Comparison of ENCODE assay signal across 12 cellular contexts in genomic region chrX:2894885-2895292, GRCh38. TPM values are rescaled to one million over a fixed set of nuclear protein-coding genes. Genes with fewer than 3 reads are reported as not detected.
A peak's percentile ranks its signal among the peaks of the same experiment; 100 is the strongest.
DNase-seq lines count a peak whose midpoint lies in the region; ATAC-seq and TF ChIP-seq lines count a peak whose summit lies in the region.
"Had no signal": no experiment of that assay in that cellular context is flagged by ENCODE, and none has a peak within 500 bp of the region (broad histone marks: within the 10 kb centered on the region; RNA-seq: fewer than 3 reads in every experiment).

No MANE protein-coding gene starts in this region.

- no peak overlapping the region for H3K9ac ChIP-seq in PC-3 (ENCODE audit: low read length)

- H3K9me3 Mint-ChIP-seq in type B pancreatic cell = peaks cover 6% of the 10 kb centered on the region
- H3K9me3 Mint-ChIP-seq: activated naive CD8-positive, alpha-beta T cell treated with anti-CD3 and anti-CD28 coated beads, Interleukin-2, amount 10 ng/mL, durations not matched to agents 7 days and 5 days had no signal

- H3K27ac Mint-ChIP-seq in type B pancreatic cell = peak overlapping the region; percentile 91
- H3K27ac Mint-ChIP-seq: activated naive CD8-positive, alpha-beta T cell treated with anti-CD3 and anti-CD28 coated beads, Interleukin-2, amount 10 ng/mL, durations not matched to agents 7 days and 5 days had no signal

- TF ChIP-seq CTCF in PC-3 (conservative IDR thresholded peaks at IDR 0.05; ENCODE audit: low read depth, low read length) (no peak), fibroblast of the aortic adventitia (IDR thresholded peaks at IDR 0.05; ENCODE audit: insufficient read depth, low read length) (no peak), type B pancreatic cell (conservative IDR thresholded peaks at IDR 0.05) (no peak)

- no peaks in the 10 kb centered on the region for H3K9me2 ChIP-seq in PC-3 (replicated peaks; ENCODE audit: low read length)

- DNase-seq in DMS79 treated with DMSO at 0.1 percent for 48 hours (lab: John Stamatoyannopoulos, UW) (peak; percentile 26), DMS79 (lab: John Stamatoyannopoulos, UW) (no peak), PC-3 (peak; percentile 7), fibroblast of the aortic adventitia (ENCODE audit: low read depth) (peak; percentile 63), type B pancreatic cell (ENCODE audit: extremely low spot score, unreplicated experiment) (no peak), GM03348 (ENCODE audit: low spot score) (no peak), NCI-H2107 treated with DMSO at 0.1 percent for 48 hours (lab: John Stamatoyannopoulos, UW; ENCODE audit: unreplicated experiment) (no peak), NCI-H69 (lab: John Stamatoyannopoulos, UW) (no peak)
- DNase-seq: activated naive CD8-positive, alpha-beta T cell treated with anti-CD3 and anti-CD28 coated beads, Interleukin-2, amount 10 ng/mL, durations not matched to agents 7 days and 5 days; mesendoderm; NCI-H446 treated with DMSO at 0.1 percent for 48 hours had no signal

- POLR2A ChIA-PET in PC-3 (lab: Charles Lee; ENCODE audit: unreplicated experiment) = no interaction called here

- peaks cover 11% of the 10 kb centered on the region for H3K36me3 Mint-ChIP-seq in type B pancreatic cell
- H3K36me3 Mint-ChIP-seq: activated naive CD8-positive, alpha-beta T cell treated with anti-CD3 and anti-CD28 coated beads, Interleukin-2, amount 10 ng/mL, durations not matched to agents 7 days and 5 days had no signal

- peaks cover 46% of the 10 kb centered on the region for H3K4me1 Mint-ChIP-seq in type B pancreatic cell (ENCODE audit: unreplicated experiment)

- no peak overlapping the region for H2AFZ ChIP-seq in PC-3 (ENCODE audit: low read length)

- peak overlapping the region; percentile 74 for H3K4me3 Mint-ChIP-seq in type B pancreatic cell
- H3K4me3 Mint-ChIP-seq: activated naive CD8-positive, alpha-beta T cell treated with anti-CD3 and anti-CD28 coated beads, Interleukin-2, amount 10 ng/mL, durations not matched to agents 7 days and 5 days had no signal

- H4K20me1 ChIP-seq in PC-3 (ENCODE audit: low read length) = no peaks in the 10 kb centered on the region

- H3K27ac ChIP-seq in PC-3 (ENCODE audit: low read length) = no peak overlapping the region
- H3K27ac ChIP-seq: thoracic aorta had no signal

- H3K4me1 ChIP-seq in PC-3 (ENCODE audit: insufficient read depth, low read length) = peaks cover 24% of the 10 kb centered on the region

- H3K4me2 ChIP-seq in PC-3 (ENCODE audit: low read length) = no peak overlapping the region

- CTCF ChIA-PET in PC-3 (lab: Charles Lee) = no interaction called here

- H3K79me2 ChIP-seq in PC-3 (ENCODE audit: low read length) = no peaks in the 10 kb centered on the region

- H3K36me3 ChIP-seq in PC-3 (ENCODE audit: low read depth, low read length) = no peaks in the 10 kb centered on the region
- H3K36me3 ChIP-seq: thoracic aorta had no signal

- H3K27me3 Mint-ChIP-seq in type B pancreatic cell = no peaks in the 10 kb centered on the region
- H3K27me3 Mint-ChIP-seq: activated naive CD8-positive, alpha-beta T cell treated with anti-CD3 and anti-CD28 coated beads, Interleukin-2, amount 10 ng/mL, durations not matched to agents 7 days and 5 days had no signal

- H3K4me3 ChIP-seq in PC-3 (ENCODE audit: low read length) = no peak overlapping the region
- H3K4me3 ChIP-seq in fibroblast of the aortic adventitia (ENCODE audit: low read depth, low read length) = no peak overlapping the region
- H3K4me3 ChIP-seq: thoracic aorta had no signal

- ATAC-seq in PC-3 = no peak

- no peaks in the 10 kb centered on the region for H3F3A ChIP-seq in PC-3 (ENCODE audit: low read length, unreplicated experiment)

- intact Hi-C loops in PC-3 (cut with micrococcal nuclease) = no loop called here

- H3K27me3 ChIP-seq in PC-3 (ENCODE audit: low read length) = no peaks in the 10 kb centered on the region

- no TSS peak for BruUV-seq in PC-3 (replicated peaks; lab: Mats Ljungman, UMichigan)

- H3K9me3 ChIP-seq in PC-3 (ENCODE audit: low read length) = no peaks in the 10 kb centered on the region
- H3K9me3 ChIP-seq: thoracic aorta had no signal

RNA-seq across cellular contexts. Expression of gene ARSD, which starts 34.2 kb away (rescaled TPM):
- 13.8 and 26.7 TPM in 2 replicates for total RNA-seq in PC-3 (2014; rRNA removed)
- total RNA-seq in fibroblast of the aortic adventitia (ENCODE audit: low replicate concordance) = 6.5 and 12.0 TPM in 2 replicates
- 38.7 and 54.6 TPM in 2 replicates for total RNA-seq in type B pancreatic cell (ENCODE audit: low replicate concordance)

Comparison
In these comparisons a context has a peak if more than half of its experiments do, and no peak if none do; other contexts are left out.
1. DNase-seq: peak in DMS79 treated with DMSO at 0.1 percent for 48 hours (single experiment), PC-3 (single experiment) and fibroblast of the aortic adventitia (single experiment); none in DMS79 (single experiment), type B pancreatic cell (single experiment), GM03348 (single experiment), NCI-H2107 treated with DMSO at 0.1 percent for 48 hours (single experiment) and NCI-H69 (single experiment).